8 cellular contexts compared by ENCODE assay signal in genomic region chr2:45567974-45568789, GRCh38. TPM values are rescaled to one million over a fixed set of nuclear protein-coding genes. Genes with fewer than 3 reads are reported as not detected.
DNase-seq lines count a peak whose midpoint lies in the region; ATAC-seq, FAIRE-seq and TF ChIP-seq lines count a peak whose summit lies in the region.

No MANE protein-coding gene starts in this region.

- peak; percentile 83 for FAIRE-seq in GM12891 (lab: Jason Lieb, UNC)
- FAIRE-seq in K562 (lab: Jason Lieb, UNC) = peak; percentile 59

- CTCF ChIA-PET in K562 (lab: Yijun Ruan, JAX; ENCODE audit: low intra/inter-chr PET ratio) = no interaction called here

- no peaks in the 10 kb centered on the region for H3K9me1 ChIP-seq in K562 (ENCODE audit: control insufficient read depth, insufficient read depth, low read length)

- peaks cover 33% of the 10 kb centered on the region for H3K36me3 ChIP-seq in K562 (ENCODE audit: control insufficient read depth, insufficient read depth, low read length)
- H3K36me3 ChIP-seq in mucosa of rectum (ENCODE audit: control insufficient read depth in 2 of 2, insufficient read depth in 2 of 2, low read length in 2 of 2) = peaks cover 0 to 8% of the 10 kb centered on the region in 2 donors

- peak overlapping the region; percentile 25; the same call in 1 of the 2 replicates for H3K4me2 ChIP-seq in K562 (ENCODE audit: insufficient read depth, low read length)

- in situ Hi-C loops in K562 (cut with MboI) = no loop called here

- H4K20me1 ChIP-seq in K562 (replicated peaks; ENCODE audit: control insufficient read depth, insufficient read depth, low read length) = no peaks in the 10 kb centered on the region

- TF ChIP-seq CTCF in K562 (IDR thresholded peaks at IDR 0.05 in 2 of 3, conservative IDR thresholded peaks at IDR 0.05 in 1 of 3; ENCODE audit: insufficient read depth in 2 of 3, low read depth in 1 of 3, low read length in 3 of 3) = no peak

- H3K4me1 ChIP-seq in K562 (replicated peaks in 1 of 2; ENCODE audit: control insufficient read depth in 2 of 2, insufficient read depth in 2 of 2, low read length in 2 of 2) (peaks cover 0 to 5% of the 10 kb centered on the region in 2 experiments; a peak in 2 of 5 replicates), mucosa of rectum (ENCODE audit: control insufficient read depth in 2 of 2, insufficient read depth in 2 of 2, low read length in 2 of 2) (peaks cover 7 to 8% of the 10 kb centered on the region in 2 donors)

- H3K9me3 ChIP-seq in K562 (replicated peaks; ENCODE audit: control insufficient read depth, insufficient read depth, low read depth, low read length) (no peaks in the 10 kb centered on the region), mucosa of rectum (ENCODE audit: control insufficient read depth in 2 of 2, low read length in 2 of 2) (no peaks in the 10 kb centered on the region)

- no peak for TF ChIP-seq POLR2A in GM12891 (IDR thresholded peaks at IDR 0.05; ENCODE audit: low read depth, low read length)
- no peak for TF ChIP-seq POLR2A in K562 (conservative IDR thresholded peaks at IDR 0.05)

- no peak overlapping the region for H3K9ac ChIP-seq in K562 (ENCODE audit: insufficient read depth in 1 of 2, low read depth in 2 of 2, low read length in 2 of 2)
- peak overlapping the region in 1 of 2 donors; percentile 36 for H3K9ac ChIP-seq in mucosa of rectum (ENCODE audit: low read depth in 1 of 2, low read length in 2 of 2)

- ATAC-seq in GM21619 (IDR thresholded peaks at IDR 0.05; ENCODE audit: unreplicated experiment) (peak; percentile 95), K562 (peak; percentile 84)

- DNase-seq in GM12891 (ENCODE audit: insufficient read length, low spot score) (peak; percentile 6), K562 (ENCODE audit: extremely low read depth in 1 of 4, low spot score in 3 of 4) (peak in 2 of 4 experiments; percentile 11 to 34), mesenteric fat pad (ENCODE audit: low spot score) (no peak), NCI-H2227 treated with DMSO at 0.1 percent for 48 hours (lab: John Stamatoyannopoulos, UW) (no peak), HuH-7.5 (ENCODE audit: low spot score) (no peak)
- peak; percentile 78 for DNase-seq in Jurkat, Clone E6-1 (ENCODE audit: low read depth, low spot score)

- intact Hi-C loops in K562 (cut with micrococcal nuclease) = no loop called here

- H3K79me2 ChIP-seq in K562 (ENCODE audit: control insufficient read depth, insufficient read depth, low read length) = 0 out of 3 replicates have a peak, but pooled peaks cover 2% of the 10 kb centered on the region

- BruUV-seq in K562 (replicated peaks; lab: Mats Ljungman, UMichigan) = no TSS peak

- peak overlapping the region; percentile 52 for H3K4me3 ChIP-seq in Jurkat, Clone E6-1 (ENCODE audit: low read length)
- H3K4me3 ChIP-seq in K562 (no peak overlapping the region), mucosa of rectum (ENCODE audit: low read length in 2 of 2) (peak overlapping the region; percentile 68 to 78)

- peak; percentile 24; the same call in 1 of the 2 replicates for TF ChIP-seq EP300 in K562 (IDR thresholded peaks at IDR 0.05; ENCODE audit: low read length)

- H3K27ac ChIP-seq in K562 (ENCODE audit: extremely low read depth, low read depth, low read length) (peak overlapping the region; percentile 73), mucosa of rectum (ENCODE audit: low read depth in 2 of 2, low read length in 2 of 2) (peak overlapping the region; percentile 67 to 81)

- H3K27me3 ChIP-seq in K562 (ENCODE audit: control insufficient read depth in 2 of 2, insufficient read depth in 2 of 2, low read length in 2 of 2) (no peaks in the 10 kb centered on the region), mucosa of rectum (ENCODE audit: control insufficient read depth in 2 of 2, insufficient read depth in 2 of 2, low read length in 2 of 2) (no peaks in the 10 kb centered on the region)

- peak overlapping the region; percentile 75 for H2AFZ ChIP-seq in K562 (ENCODE audit: low read depth, low read length)

- POLR2A ChIA-PET in K562 (lab: Yijun Ruan, JAX) = interaction anchor here (1.0 to 1.7 kb wide), 2 partner anchors 9 to 17 kb away, joined by 3 read pairs; no protein-coding TSS in a partner anchor

- no peak for TF ChIP-seq RAD21 in K562 (CRISPR knock-in tag; conservative IDR thresholded peaks at IDR 0.05 in 1 of 2, IDR thresholded peaks at IDR 0.05 in 1 of 2)

- 39% methylated on average over 5 of the region's 5 CpGs for WGBS in K562 (ENCODE audit: insufficient coverage, low coverage, missing lambda C conversion rate)

TF ChIP-seq in GM12891, 5 proteins besides CTCF, POLR2A, EP300 and RAD21:
- TF ChIP-seq SPI1 (IDR thresholded peaks at IDR 0.05; ENCODE audit: low read depth, low read length) (peak; percentile 63), POLR2AphosphoS5 (IDR thresholded peaks at IDR 0.05; ENCODE audit: low read depth, low read length) (no peak), POU2F2 (IDR thresholded peaks at IDR 0.05; ENCODE audit: low read depth, low read length) (no peak), TAF1 (IDR thresholded peaks at IDR 0.05; ENCODE audit: low read depth, low read length) (no peak; the same call in 1 of the 2 replicates), PAX5 (IDR thresholded peaks at IDR 0.05; ENCODE audit: insufficient read depth, low read length, severe bottlenecking) (no peak)
TF ChIP-seq in GM12891: peak in this region for 1.

TF ChIP-seq in K562, 482 proteins besides CTCF, POLR2A, EP300 and RAD21 (continues in another document):
- TF ChIP-seq ZBTB1 (CRISPR knock-in tag; IDR thresholded peaks at IDR 0.05; ENCODE audit: borderline replicate concordance, low read depth) (no peak), LARP7 (IDR thresholded peaks at IDR 0.05) (no peak), PURB (CRISPR knock-in tag; IDR thresholded peaks at IDR 0.05; ENCODE audit: low read depth) (no peak), STAG1 (CRISPR knock-in tag; IDR thresholded peaks at IDR 0.05; ENCODE audit: borderline replicate concordance) (no peak)

RNA-seq across cellular contexts. Expression of gene SRBD1, which starts 42.9 kb away (rescaled TPM):
- polyA plus RNA-seq in GM12891 (2012; ENCODE audit: low read depth, missing spikeins) = 10.8 TPM
- polyA plus RNA-seq in Jurkat, Clone E6-1 (2012; ENCODE audit: insufficient read depth, insufficient read length) = 7.0 TPM
- 17.6 and 65.7 TPM in 2 replicates for total RNA-seq in K562 (2011; cell fraction: chromatin; rRNA removed; ENCODE audit: low replicate concordance)
- total RNA-seq in K562 (2011; cell fraction: nucleolus; rRNA removed) = 9.3 and 12.1 TPM in 2 replicates
- 18.6 and 21.4 TPM in 2 replicates for total RNA-seq in K562 (2011; cell fraction: nucleoplasm; rRNA removed)
- total RNA-seq in K562 (2014; rRNA removed) (14.7 and 16.1 TPM in 2 replicates), K562 (2014; rRNA removed; fragmentation: Illumina TruSeq; extraction: Trizol) (23.2 and 28.0 TPM in 2 replicates), K562 (2015; rRNA removed; fragmentation: Illumina TruSeq; extraction: Trizol) (19.5 and 21.3 TPM in 2 replicates), K562 (2021) (13.0 and 14.6 TPM in 2 replicates), mesenteric fat pad (11.7 TPM)
- polyA plus RNA-seq in K562 (2011; rRNA removed) (9.4 and 12.6 TPM in 2 replicates), K562 (2014; fragmentation: Illumina TruSeq; extraction: Trizol) (12.5 and 15.5 TPM in 2 replicates), K562 (2014; fragmentation: Nextera tagmentation; extraction: Ambion mirVana) (10 to 100 TPM in 1 of 2 experiments, 1 to 10 TPM in 1; 6.9 to 16.2 TPM), K562 (2014; rRNA removed) (7.8 and 8.3 TPM in 2 replicates)
- polyA plus RNA-seq in K562 (2011; cell fraction: cytosol; rRNA removed) = 2.2 and 4.4 TPM in 2 replicates
- polyA plus RNA-seq in K562 (2011; cell fraction: nucleus; rRNA removed) = 7.7 and 10.2 TPM in 2 replicates
- 8.7 and 10.8 TPM in 2 replicates for polyA plus RNA-seq in K562 (2012)
- polyA minus RNA-seq in K562 (2011; rRNA and poly(A)+ RNA removed) = 44.2 and 47.9 TPM in 2 replicates
- polyA minus RNA-seq in K562 (2011; cell fraction: cytosol; rRNA and poly(A)+ RNA removed) = 8.1 and 12.8 TPM in 2 replicates
- 27.5 and 45.9 TPM in 2 replicates for polyA minus RNA-seq in K562 (2011; cell fraction: nucleus; rRNA and poly(A)+ RNA removed)

Comparison
In these comparisons a context has a peak if more than half of its experiments do, and no peak if none do; other contexts are left out.
1. DNase-seq: peak in GM12891 (single experiment) and Jurkat, Clone E6-1 (single experiment); none in mesenteric fat pad (single experiment), NCI-H2227 treated with DMSO at 0.1 percent for 48 hours (single experiment) and HuH-7.5 (single experiment).